13 cellular contexts compared by ENCODE assay signal in genomic region chr3:115862824-115863223, GRCh38.
A peak's percentile ranks its signal among the peaks of the same experiment; 100 is the strongest.
DNase-seq lines count a peak whose midpoint lies in the region; TF ChIP-seq lines count a peak whose summit lies in the region.
"Had no signal": no experiment of that assay in that cellular context is flagged by ENCODE, and none has a peak within 500 bp of the region (broad histone marks: within the 10 kb centered on the region; RNA-seq: fewer than 3 reads in every experiment).

No MANE protein-coding gene starts in this region.

- H3K9me2 ChIP-seq in neural cell (ENCODE audit: insufficient read depth, low read length), result no peaks in the 10 kb centered on the region

- H3K4me3 ChIP-seq in neural cell (ENCODE audit: low read length), result peak overlapping the region; percentile 27

- peak overlapping the region; percentile 43 for H3K27ac ChIP-seq in neural cell (ENCODE audit: low read length)

- no peaks in the 10 kb centered on the region for H3K9me3 Mint-ChIP-seq in brain
- H3K9me3 Mint-ChIP-seq in endothelial cell (ENCODE audit: unreplicated experiment), result no peaks in the 10 kb centered on the region

- H3K36me3 Mint-ChIP-seq in brain, result no peaks in the 10 kb centered on the region
- H3K36me3 Mint-ChIP-seq in endothelial cell (ENCODE audit: low read depth, unreplicated experiment), result no peaks in the 10 kb centered on the region

- H3K9ac ChIP-seq in neural cell (ENCODE audit: low read length), result no peak overlapping the region

- H3K4me3 Mint-ChIP-seq in brain (peak overlapping the region in 1 of 5 experiments; percentile 38), endothelial cell (ENCODE audit: unreplicated experiment) (no peak overlapping the region)

- H3K27me3 Mint-ChIP-seq in brain, result no peaks in the 10 kb centered on the region
- H3K27me3 Mint-ChIP-seq in endothelial cell (ENCODE audit: unreplicated experiment), result no peaks in the 10 kb centered on the region

- no peak overlapping the region for H3K4me2 ChIP-seq in neural cell (ENCODE audit: low read length)

- H3K27me3 ChIP-seq in neural cell (ENCODE audit: insufficient read depth, low read depth, low read length), result no peaks in the 10 kb centered on the region

- no peaks in the 10 kb centered on the region for H3K9me3 ChIP-seq in neural cell (ENCODE audit: low read length)

- DNase-seq in NCI-H82 (lab: John Stamatoyannopoulos, UW), result peak; percentile 22
- DNase-seq in NCI-H82 treated with DMSO at 0.1 percent for 48 hours (lab: John Stamatoyannopoulos, UW; ENCODE audit: unreplicated experiment), result no peak
- DNase-seq in NCI-H1417 treated with DMSO at 0.1 percent for 48 hours (lab: John Stamatoyannopoulos, UW), result peak; percentile 3
- DNase-seq in T1000 (lab: John Stamatoyannopoulos, UW), result no peak
- DNase-seq in NCI-H1092 (lab: John Stamatoyannopoulos, UW), result no peak
- no peak for DNase-seq in endothelial cell (ENCODE audit: low spot score)
- DNase-seq: C1 segment of cervical spinal cord, DMS79 treated with DMSO at 0.1 percent for 48 hours, KG1, NCI-H146, NCI-H748 treated with DMSO at 0.1 percent for 48 hours had no signal

- TF ChIP-seq RAD21 in neural cell (conservative IDR thresholded peaks at IDR 0.05), result peak; percentile 18

- H3K4me1 Mint-ChIP-seq in brain, result peaks cover 67% of the 10 kb centered on the region
- H3K4me1 Mint-ChIP-seq in endothelial cell (ENCODE audit: unreplicated experiment), result peaks cover 8% of the 10 kb centered on the region

- H2AFZ ChIP-seq in neural cell (ENCODE audit: low read depth, low read length), result no peak overlapping the region

- H3K36me3 ChIP-seq in neural cell (ENCODE audit: insufficient read depth, low read length), result no peaks in the 10 kb centered on the region

- no peaks in the 10 kb centered on the region for H3K79me2 ChIP-seq in neural cell (replicated peaks; ENCODE audit: insufficient read depth, low read length)

- TF ChIP-seq EP300 in neural cell (conservative IDR thresholded peaks at IDR 0.05; ENCODE audit: poor library complexity, severe bottlenecking), result peak; percentile 79

- peak overlapping the region in 4 of 5 experiments; percentile 12 to 76 (median 36) for H3K27ac Mint-ChIP-seq in brain
- no peak overlapping the region for H3K27ac Mint-ChIP-seq in endothelial cell (ENCODE audit: unreplicated experiment)

- no peak for TF ChIP-seq CTCF in brain (conservative IDR thresholded peaks at IDR 0.05)
- no peak for TF ChIP-seq CTCF in neural cell (IDR thresholded peaks at IDR 0.05; ENCODE audit: poor library complexity, severe bottlenecking)
- TF ChIP-seq CTCF in endothelial cell (IDR thresholded peaks at IDR 0.05; ENCODE audit: unreplicated experiment), result no peak

- no peaks in the 10 kb centered on the region for H4K20me1 ChIP-seq in neural cell (ENCODE audit: insufficient read depth)

- peaks cover 3% of the 10 kb centered on the region for H3F3A ChIP-seq in neural cell (ENCODE audit: insufficient read depth, low read length, poor library complexity, severe bottlenecking)

TF ChIP-seq in neural cell, 6 proteins besides CTCF, POLR2A, EP300 and RAD21:
- TF ChIP-seq TAF1 (IDR thresholded peaks at IDR 0.05; ENCODE audit: low read depth) (no peak), POLR2AphosphoS5 (IDR thresholded peaks at IDR 0.05) (peak; percentile 56), EZH2 (IDR thresholded peaks at IDR 0.05; ENCODE audit: borderline replicate concordance, insufficient read depth, low read length, poor library complexity, severe bottlenecking) (no peak), MXI1 (conservative IDR thresholded peaks at IDR 0.05; ENCODE audit: poor library complexity, severe bottlenecking) (no peak)
TF ChIP-seq in neural cell: peak in this region for 1.

Comparison
In these comparisons a context has a peak if more than half of its experiments do, and no peak if none do; other contexts are left out.
1. DNase-seq: peak in NCI-H82 (single experiment) and NCI-H1417 treated with DMSO at 0.1 percent for 48 hours (single experiment); none in NCI-H82 treated with DMSO at 0.1 percent for 48 hours (single experiment), T1000 (single experiment), NCI-H1092 (single experiment) and endothelial cell (single experiment).